ENCODE assay signal across 1 cellular context in the genomic region with DNA sequence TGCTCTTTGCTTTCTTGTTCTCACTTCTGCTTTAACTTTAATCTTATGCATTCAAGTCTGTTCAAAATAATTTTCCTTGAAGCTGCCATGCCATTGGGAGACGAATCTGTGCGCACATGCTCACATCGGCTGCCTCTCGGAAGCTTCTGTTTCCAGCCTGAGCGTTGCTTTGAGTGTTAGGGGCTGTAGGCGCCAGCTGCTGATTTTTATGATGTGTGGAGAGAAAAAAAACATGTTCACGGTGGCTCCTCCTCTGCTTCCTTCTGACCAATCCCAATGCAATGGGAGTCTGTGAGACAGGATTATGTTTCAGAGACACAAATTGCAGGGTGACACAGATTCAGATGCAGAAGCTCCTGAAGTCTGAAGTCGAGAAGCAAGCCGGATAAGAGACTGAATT.
TF ChIP-seq lines count a peak whose summit lies in the region.

A gene (minus strand): TSS at position 178 of the 400 bp plus-strand sequence. CDS start 426 bp downstream, outside the sequence.

TF ChIP-seq in HepG2, 621 proteins besides CTCF, POLR2A, EP300 and RAD21 (continued from another document):
- TF ChIP-seq, protein P1, sequence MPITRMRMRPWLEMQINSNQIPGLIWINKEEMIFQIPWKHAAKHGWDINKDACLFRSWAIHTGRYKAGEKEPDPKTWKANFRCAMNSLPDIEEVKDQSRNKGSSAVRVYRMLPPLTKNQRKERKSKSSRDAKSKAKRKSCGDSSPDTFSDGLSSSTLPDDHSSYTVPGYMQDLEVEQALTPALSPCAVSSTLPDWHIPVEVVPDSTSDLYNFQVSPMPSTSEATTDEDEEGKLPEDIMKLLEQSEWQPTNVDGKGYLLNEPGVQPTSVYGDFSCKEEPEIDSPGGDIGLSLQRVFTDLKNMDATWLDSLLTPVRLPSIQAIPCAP (CRISPR knock-in tag; IDR thresholded peaks at IDR 0.05; ENCODE audit: low read depth), result no peak
- TF ChIP-seq, protein P2, sequence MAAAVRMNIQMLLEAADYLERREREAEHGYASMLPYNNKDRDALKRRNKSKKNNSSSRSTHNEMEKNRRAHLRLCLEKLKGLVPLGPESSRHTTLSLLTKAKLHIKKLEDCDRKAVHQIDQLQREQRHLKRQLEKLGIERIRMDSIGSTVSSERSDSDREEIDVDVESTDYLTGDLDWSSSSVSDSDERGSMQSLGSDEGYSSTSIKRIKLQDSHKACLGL (CRISPR knock-in tag; IDR thresholded peaks at IDR 0.05), result no peak
- TF ChIP-seq ZNF136 (CRISPR knock-in tag; IDR thresholded peaks at IDR 0.05; ENCODE audit: low read depth) (no peak), GATAD1 (CRISPR knock-in tag; IDR thresholded peaks at IDR 0.05) (no peak), ZNF550 (CRISPR knock-in tag; IDR thresholded peaks at IDR 0.05; ENCODE audit: borderline replicate concordance) (no peak), KLF9 (CRISPR knock-in tag; IDR thresholded peaks at IDR 0.05; ENCODE audit: low read depth) (no peak), MAF1 (CRISPR knock-in tag; IDR thresholded peaks at IDR 0.05; ENCODE audit: borderline replicate concordance) (no peak), TP53 (CRISPR knock-in tag; conservative IDR thresholded peaks at IDR 0.05) (no peak), ZNF709 (CRISPR knock-in tag; IDR thresholded peaks at IDR 0.05) (no peak), ZNF180 (CRISPR knock-in tag; IDR thresholded peaks at IDR 0.05; ENCODE audit: borderline replicate concordance, low read depth) (no peak), ZBTB38 (CRISPR knock-in tag; IDR thresholded peaks at IDR 0.05) (no peak), ZNF558 (CRISPR knock-in tag; IDR thresholded peaks at IDR 0.05; ENCODE audit: borderline replicate concordance) (no peak)
- TF ChIP-seq, protein P3, sequence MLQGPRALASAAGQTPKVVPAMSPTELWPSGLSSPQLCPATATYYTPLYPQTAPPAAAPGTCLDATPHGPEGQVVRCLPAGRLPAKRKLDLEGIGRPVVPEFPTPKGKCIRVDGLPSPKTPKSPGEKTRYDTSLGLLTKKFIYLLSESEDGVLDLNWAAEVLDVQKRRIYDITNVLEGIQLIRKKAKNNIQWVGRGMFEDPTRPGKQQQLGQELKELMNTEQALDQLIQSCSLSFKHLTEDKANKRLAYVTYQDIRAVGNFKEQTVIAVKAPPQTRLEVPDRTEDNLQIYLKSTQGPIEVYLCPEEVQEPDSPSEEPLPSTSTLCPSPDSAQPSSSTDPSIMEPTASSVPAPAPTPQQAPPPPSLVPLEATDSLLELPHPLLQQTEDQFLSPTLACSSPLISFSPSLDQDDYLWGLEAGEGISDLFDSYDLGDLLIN (CRISPR knock-in tag; IDR thresholded peaks at IDR 0.05; ENCODE audit: borderline replicate concordance), result no peak
